14 cellular contexts compared by ENCODE assay signal in genomic region chr20:21693322-21693721, GRCh38. TPM values are rescaled to one million over a fixed set of nuclear protein-coding genes. Genes with fewer than 3 reads are reported as not detected.
DNase-seq lines count a peak whose midpoint lies in the region; ATAC-seq and TF ChIP-seq lines count a peak whose summit lies in the region.
"Had no signal": no experiment of that assay in that cellular context is flagged by ENCODE, and none has a peak within 500 bp of the region (broad histone marks: within the 10 kb centered on the region; RNA-seq: fewer than 3 reads in every experiment).

No MANE protein-coding gene starts in this region.

- H3K36me3 ChIP-seq in thyroid gland, result no peaks in the 10 kb centered on the region
- H3K36me3 ChIP-seq: BLaER1 treated with 17β-estradiol and CSF1 and Interleukin-3, amounts not matched to agents 10 nM and 100 nM had no signal

- intact Hi-C loops in activated CD4-positive, alpha-beta T cell treated with anti-CD3 and anti-CD28 coated beads for 36 hours (cut with DNase I, micrococcal nuclease), result loop anchor here in 1 of 2 experiments (10.0 kb wide), 1 partner anchor 459 kb away; no protein-coding TSS in a partner anchor
- intact Hi-C loops in thyroid gland (cut with DNase I), result no loop called here

- no peak for ATAC-seq in activated CD4-positive, alpha-beta T cell treated with anti-CD3 and anti-CD28 coated beads for 36 hours

- H3K9me3 ChIP-seq in thyroid gland, result no peaks in the 10 kb centered on the region
- H3K9me3 ChIP-seq: BLaER1 treated with 17β-estradiol and CSF1 and Interleukin-3, amounts not matched to agents 10 nM and 100 nM had no signal

- CTCF ChIA-PET in activated CD4-positive, alpha-beta T cell treated with anti-CD3 and anti-CD28 coated beads for 36 hours (lab: Charles Lee), result interaction anchor here (0.8 kb wide), 2 partner anchors 26 to 457 kb away, joined by 3 to 4 read pairs; no protein-coding TSS in a partner anchor

- H3K4me1 Mint-ChIP-seq in activated CD4-positive, alpha-beta T cell treated with anti-CD3 and anti-CD28 coated beads for 36 hours, result no peaks in the 10 kb centered on the region
- no peaks in the 10 kb centered on the region for H3K4me1 Mint-ChIP-seq in chondrocyte (ENCODE audit: low read depth)

- WGBS in thyroid gland, 2 donors, result 22 to 33% methylated on average over 8 of the region's 8 CpGs

- POLR2A ChIA-PET in activated CD4-positive, alpha-beta T cell treated with anti-CD3 and anti-CD28 coated beads for 36 hours (lab: Charles Lee), result no interaction called here

- H3K4me3 Mint-ChIP-seq in activated CD4-positive, alpha-beta T cell treated with anti-CD3 and anti-CD28 coated beads for 36 hours, result no peak overlapping the region
- H3K4me3 Mint-ChIP-seq in chondrocyte (ENCODE audit: unreplicated experiment), result no peak overlapping the region

- peak; percentile 21 for DNase-seq in activated CD4-positive, alpha-beta T cell treated with anti-CD3 and anti-CD28 coated beads for 36 hours
- no peak for DNase-seq in activated CD4-positive, alpha-beta T cell treated with anti-CD3 and anti-CD28 coated beads for 1 hour
- no peak for DNase-seq in LNCaP clone FGC (ENCODE audit: low read depth)
- no peak for DNase-seq in chondrocyte (ENCODE audit: low spot score)
- peak; percentile 48 to 61 for DNase-seq in thyroid gland
- no peak for DNase-seq in T1000 (lab: John Stamatoyannopoulos, UW)
- DNase-seq in activated T-cell treated with anti-CD3 and anti-CD28 coated beads for 4 hours, result no peak
- DNase-seq in GM19240 (ENCODE audit: insufficient read length, low spot score), result no peak
- DNase-seq: activated gamma-delta T cell treated with Interleukin-2 at 50 U/mL for 16 hours, foreskin melanocyte, GOT3, retina had no signal

- peaks cover 0 to 3% of the 10 kb centered on the region in 2 donors for H3K4me1 ChIP-seq in thyroid gland
- H3K4me1 ChIP-seq: BLaER1 treated with 17β-estradiol and CSF1 and Interleukin-3, amounts not matched to agents 10 nM and 100 nM had no signal

- TF ChIP-seq CTCF in LNCaP clone FGC (IDR thresholded peaks at IDR 0.05; ENCODE audit: control insufficient read depth, extremely low read depth, insufficient read depth), result peak; percentile 79
- peak; percentile 8 for TF ChIP-seq CTCF in chondrocyte (IDR thresholded peaks at IDR 0.05)
- TF ChIP-seq CTCF in thyroid gland (IDR thresholded peaks at IDR 0.05), result peak; percentile 20 to 69 (median 54)

- no peak overlapping the region for H3K27ac Mint-ChIP-seq in activated CD4-positive, alpha-beta T cell treated with anti-CD3 and anti-CD28 coated beads for 36 hours
- no peak overlapping the region for H3K27ac Mint-ChIP-seq in chondrocyte (ENCODE audit: unreplicated experiment)

- H3K27me3 ChIP-seq in thyroid gland, result no peaks in the 10 kb centered on the region
- H3K27me3 ChIP-seq: BLaER1 treated with 17β-estradiol and CSF1 and Interleukin-3, amounts not matched to agents 10 nM and 100 nM had no signal

- H3K9me3 Mint-ChIP-seq in activated CD4-positive, alpha-beta T cell treated with anti-CD3 and anti-CD28 coated beads for 36 hours (ENCODE audit: low read depth), result no peaks in the 10 kb centered on the region
- peaks cover 3% of the 10 kb centered on the region for H3K9me3 Mint-ChIP-seq in chondrocyte (ENCODE audit: low read depth)

- H3K27me3 Mint-ChIP-seq in activated CD4-positive, alpha-beta T cell treated with anti-CD3 and anti-CD28 coated beads for 36 hours, result peaks cover 14% of the 10 kb centered on the region
- peaks cover 11% of the 10 kb centered on the region for H3K27me3 Mint-ChIP-seq in chondrocyte (ENCODE audit: low read depth)

- TF ChIP-seq POLR2A in thyroid gland (IDR thresholded peaks at IDR 0.05), result no peak

- H3K4me3 ChIP-seq in LNCaP clone FGC (ENCODE audit: low read depth, low read length) (no peak overlapping the region), thyroid gland (replicated peaks in 1 of 3) (no peak overlapping the region)
- H3K4me3 ChIP-seq: BLaER1 treated with 17β-estradiol and CSF1 and Interleukin-3, amounts not matched to agents 10 nM and 100 nM; lung had no signal

- no peak overlapping the region for H3K27ac ChIP-seq in thyroid gland
- H3K27ac ChIP-seq: BLaER1 treated with 17β-estradiol and CSF1 and Interleukin-3, amounts not matched to agents 10 nM and 100 nM had no signal

- H3K36me3 Mint-ChIP-seq in activated CD4-positive, alpha-beta T cell treated with anti-CD3 and anti-CD28 coated beads for 36 hours (ENCODE audit: low read depth), result no peaks in the 10 kb centered on the region
- no peaks in the 10 kb centered on the region for H3K36me3 Mint-ChIP-seq in chondrocyte (ENCODE audit: low read depth)

RNA-seq across cellular contexts. Expression of gene PAX1, which starts 12.1 kb away (rescaled TPM):
- not detected for total RNA-seq in activated CD4-positive, alpha-beta T cell treated with anti-CD3 and anti-CD28 coated beads for 36 hours
- not detected in 3 replicates for total RNA-seq in chondrocyte
- 1 to 10 TPM in 1 of 4 donors, under 1 TPM in 2, not detected in 1; 0.81 to 1.6 (median 0.88) TPM for total RNA-seq in thyroid gland

Comparison
In these comparisons a context has a peak if more than half of its experiments do, and no peak if none do; other contexts are left out.
1. DNase-seq: peak in activated CD4-positive, alpha-beta T cell treated with anti-CD3 and anti-CD28 coated beads for 36 hours (single experiment) and thyroid gland (2 of 2); none in activated CD4-positive, alpha-beta T cell treated with anti-CD3 and anti-CD28 coated beads for 1 hour (single experiment), LNCaP clone FGC (single experiment), chondrocyte (single experiment), T1000 (single experiment), activated T-cell treated with anti-CD3 and anti-CD28 coated beads for 4 hours (single experiment) and GM19240 (single experiment).
2. CTCF ChIP-seq: peak in every context shown above with its lines; median percentile 79 in LNCaP clone FGC; 54 in thyroid gland; 8 in chondrocyte.